13 cellular contexts compared by ENCODE assay signal in the genomic region with DNA sequence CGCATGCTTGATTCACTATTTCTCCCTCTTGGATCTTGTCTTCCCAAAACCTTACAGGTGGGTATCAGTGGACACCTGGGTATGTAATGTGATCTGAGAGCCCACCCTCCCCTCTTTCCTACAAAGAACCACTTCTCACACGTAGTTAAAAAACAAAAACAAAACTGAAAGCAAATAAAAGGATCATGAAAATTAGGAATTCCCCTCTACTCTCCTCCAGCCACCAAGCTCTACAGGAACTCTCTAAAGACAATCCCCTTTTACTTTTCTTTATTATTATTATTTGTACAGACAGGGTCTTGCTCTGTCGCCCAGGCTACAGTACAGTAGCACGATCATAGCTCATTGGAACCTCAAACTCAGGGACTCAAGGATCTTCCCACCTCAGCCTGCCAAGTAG. TPM values are rescaled to one million over a fixed set of nuclear protein-coding genes. Genes with fewer than 3 reads are reported as not detected.
DNase-seq lines count a peak whose midpoint lies in the region; ATAC-seq and TF ChIP-seq lines count a peak whose summit lies in the region.
"Had no signal": no experiment of that assay in that cellular context is flagged by ENCODE, and none has a peak within 500 bp of the region (broad histone marks: within the 10 kb centered on the region; RNA-seq: fewer than 3 reads in every experiment).

No MANE protein-coding gene starts in this region.

- H3K9me3 ChIP-seq in RWPE2 (ENCODE audit: severe bottlenecking) = no peaks in the 10 kb centered on the region
- no peaks in the 10 kb centered on the region for H3K9me3 ChIP-seq in smooth muscle cell (replicated peaks; ENCODE audit: low read depth)
- peaks cover 0 to 9% (median 0%) of the 10 kb centered on the region in 12 donors for H3K9me3 ChIP-seq in heart left ventricle
- no peaks in the 10 kb centered on the region for H3K9me3 ChIP-seq in gastrocnemius medialis
- H3K9me3 ChIP-seq: left lung had no signal

- no peaks in the 10 kb centered on the region for H3K79me2 ChIP-seq in smooth muscle cell (ENCODE audit: low read depth)

- H3K9me3 Mint-ChIP-seq in activated CD4-positive, alpha-beta T cell treated with anti-CD3 and anti-CD28 coated beads, Interleukin-2, amount 10 ng/mL, durations not matched to agents 24 days and 14 days = peaks cover 22% of the 10 kb centered on the region

- ATAC-seq in HG02759 (IDR thresholded peaks at IDR 0.05; ENCODE audit: unreplicated experiment) (peak; percentile 74), RWPE2 (ENCODE audit: low read depth) (no peak), heart left ventricle (no peak), gastrocnemius medialis (no peak)
- ATAC-seq: left lung had no signal

- H3K27ac ChIP-seq in RWPE2 (ENCODE audit: poor library complexity, severe bottlenecking) = peak overlapping the region; percentile 100
- peak overlapping the region; percentile 11 for H3K27ac ChIP-seq in smooth muscle cell (ENCODE audit: low read depth)
- peak overlapping the region in 1 of 12 donors; percentile 73 for H3K27ac ChIP-seq in heart left ventricle
- no peak overlapping the region for H3K27ac ChIP-seq in gastrocnemius medialis
- H3K27ac ChIP-seq: SK-N-MC had no signal

- H3K4me2 ChIP-seq in smooth muscle cell = no peak overlapping the region

- H3K27ac Mint-ChIP-seq in activated CD4-positive, alpha-beta T cell treated with anti-CD3 and anti-CD28 coated beads, Interleukin-2, amount 10 ng/mL, durations not matched to agents 24 days and 14 days = peak overlapping the region; percentile 91

- H4K20me1 ChIP-seq in smooth muscle cell (ENCODE audit: low read depth) = no peaks in the 10 kb centered on the region

- H3K4me1 Mint-ChIP-seq in activated CD4-positive, alpha-beta T cell treated with anti-CD3 and anti-CD28 coated beads, Interleukin-2, amount 10 ng/mL, durations not matched to agents 24 days and 14 days = peaks cover 38% of the 10 kb centered on the region

- H3K4me3 ChIP-seq in RWPE2 (ENCODE audit: severe bottlenecking) (no peak overlapping the region), smooth muscle cell (no peak overlapping the region), heart left ventricle (peak overlapping the region in 1 of 12 donors; percentile 37), gastrocnemius medialis (no peak overlapping the region)
- H3K4me3 ChIP-seq: left lung, SK-N-MC had no signal

- intact Hi-C loops in activated CD4-positive, alpha-beta T cell treated with anti-CD3 and anti-CD28 coated beads, Interleukin-2, amount 10 ng/mL, durations not matched to agents 24 days and 14 days (cut with micrococcal nuclease) = loop anchor here (2.0 kb wide), 2 partner anchors 14 to 16 kb away; no protein-coding TSS in a partner anchor
- intact Hi-C loops in heart left ventricle (cut with DNase I) (no loop called here), gastrocnemius medialis (cut with DNase I; ENCODE audit: low total_unique reads) (no loop called here)

- H3K36me3 Mint-ChIP-seq in activated CD4-positive, alpha-beta T cell treated with anti-CD3 and anti-CD28 coated beads, Interleukin-2, amount 10 ng/mL, durations not matched to agents 24 days and 14 days (ENCODE audit: low read depth) = peaks cover 7% of the 10 kb centered on the region

- peaks cover 7% of the 10 kb centered on the region for H3F3A ChIP-seq in smooth muscle cell (ENCODE audit: low read depth)

- H2AFZ ChIP-seq in smooth muscle cell (ENCODE audit: low read depth) = no peak overlapping the region

- H3K9ac ChIP-seq in smooth muscle cell (ENCODE audit: low read depth) = no peak overlapping the region

- no peaks in the 10 kb centered on the region for H3K27me3 Mint-ChIP-seq in activated CD4-positive, alpha-beta T cell treated with anti-CD3 and anti-CD28 coated beads, Interleukin-2, amount 10 ng/mL, durations not matched to agents 24 days and 14 days

- WGBS in smooth muscle cell (ENCODE audit: low lambda C conversion rate) = 98% methylated on average over 4 of the region's 4 CpGs
- 78 to 86% (median 84%) methylated on average over 4 of the region's 4 CpGs for WGBS in heart left ventricle, 4 donors

- peaks cover 33% of the 10 kb centered on the region for H3K4me1 ChIP-seq in RWPE2 (ENCODE audit: insufficient read depth, poor library complexity, severe bottlenecking)
- H3K4me1 ChIP-seq in smooth muscle cell (ENCODE audit: low read depth) = no peaks in the 10 kb centered on the region
- peaks cover 0 to 35% (median 0%) of the 10 kb centered on the region in 12 donors for H3K4me1 ChIP-seq in heart left ventricle
- H3K4me1 ChIP-seq in gastrocnemius medialis = no peaks in the 10 kb centered on the region

- peak overlapping the region; percentile 83 for H3K4me3 Mint-ChIP-seq in activated CD4-positive, alpha-beta T cell treated with anti-CD3 and anti-CD28 coated beads, Interleukin-2, amount 10 ng/mL, durations not matched to agents 24 days and 14 days

- in situ Hi-C loops in gastrocnemius medialis (cut with MboI; ENCODE audit: low sequenced_read_pairs in 4 of 4) = no loop called here

- TF ChIP-seq POLR2A in heart left ventricle (IDR thresholded peaks at IDR 0.05) (no peak), gastrocnemius medialis (IDR thresholded peaks at IDR 0.05) (no peak)

- peak; percentile 73 for DNase-seq in activated CD4-positive, alpha-beta T cell treated with anti-CD3 and anti-CD28 coated beads, Interleukin-2, amount 10 ng/mL, durations not matched to agents 24 days and 14 days
- DNase-seq in activated CD4-positive, alpha-beta T cell treated with anti-CD3 and anti-CD28 coated beads, Interleukin-2, amount 50 U/mL, for 1 hour = no peak
- DNase-seq in RWPE2 (ENCODE audit: low spot score) (no peak), smooth muscle cell (lab: John Stamatoyannopoulos, UW; ENCODE audit: unreplicated experiment) (no peak), NCI-H1092 treated with DMSO at 0.1 percent for 48 hours (lab: John Stamatoyannopoulos, UW) (no peak), heart left ventricle (no peak), gastrocnemius medialis (no peak)
- DNase-seq: activated effector memory CD4-positive, alpha-beta T cell treated with Interleukin-2 at 50 U/mL for 16 hours; left lung; NCI-H2171; small intestine had no signal

- H3K27me3 ChIP-seq in RWPE2 (ENCODE audit: insufficient read depth, poor library complexity, severe bottlenecking) (no peaks in the 10 kb centered on the region), smooth muscle cell (ENCODE audit: low read depth) (no peaks in the 10 kb centered on the region), heart left ventricle (no peaks in the 10 kb centered on the region), gastrocnemius medialis (no peaks in the 10 kb centered on the region)
- H3K27me3 ChIP-seq: left lung had no signal

- TF ChIP-seq CTCF in RWPE2 (IDR thresholded peaks at IDR 0.05; ENCODE audit: poor library complexity, severe bottlenecking) = no peak
- no peak for TF ChIP-seq CTCF in smooth muscle cell (IDR thresholded peaks at IDR 0.05; ENCODE audit: borderline replicate concordance, insufficient read depth, poor library complexity, severe bottlenecking)
- no peak for TF ChIP-seq CTCF in heart left ventricle (IDR thresholded peaks at IDR 0.05)
- TF ChIP-seq CTCF in gastrocnemius medialis (IDR thresholded peaks at IDR 0.05 in 4 of 5, conservative IDR thresholded peaks at IDR 0.05 in 1 of 5) = no peak

- H3K36me3 ChIP-seq in RWPE2 (ENCODE audit: low read depth) = no peaks in the 10 kb centered on the region
- no peaks in the 10 kb centered on the region for H3K36me3 ChIP-seq in smooth muscle cell (ENCODE audit: low read depth)
- no peaks in the 10 kb centered on the region for H3K36me3 ChIP-seq in heart left ventricle
- H3K36me3 ChIP-seq in gastrocnemius medialis = no peaks in the 10 kb centered on the region
- H3K36me3 ChIP-seq: left lung had no signal

RNA-seq across cellular contexts. Expression of a gene that starts 40.8 kb away (rescaled TPM):
- 16.4 and 21.1 TPM in 2 replicates for total RNA-seq in activated CD4-positive, alpha-beta T cell treated with anti-CD3 and anti-CD28 coated beads, Interleukin-2, amount 10 ng/mL, durations not matched to agents 24 days and 14 days
- 133 and 146 TPM in 2 replicates for total RNA-seq in smooth muscle cell
- polyA plus RNA-seq in smooth muscle cell = 58.8 and 69.1 TPM in 2 replicates
- 10 to 100 TPM; 10.8 to 47.3 (median 16.2) TPM for total RNA-seq in heart left ventricle
- 1 to 10 TPM; 7.8 to 9.2 TPM for polyA plus RNA-seq in heart left ventricle
- total RNA-seq in gastrocnemius medialis = 10 to 100 TPM in 2 of 4 donors, 1 to 10 TPM in 2; 7.0 to 10.8 (median 10.0) TPM

RNA-seq across cellular contexts. Expression of a gene that starts 53.6 kb away (rescaled TPM):
- total RNA-seq in activated CD4-positive, alpha-beta T cell treated with anti-CD3 and anti-CD28 coated beads, Interleukin-2, amount 10 ng/mL, durations not matched to agents 24 days and 14 days = 47.9 and 50.8 TPM in 2 replicates
- total RNA-seq in smooth muscle cell = 0.85 and 8.4 TPM in 2 replicates
- polyA plus RNA-seq in smooth muscle cell = 0.89 TPM in 1 of 2 replicates, not detected in the other
- 10 to 100 TPM in 3 of 9 donors, 1 to 10 TPM in 3, under 1 TPM in 3; 0.32 to 21.5 (median 3.1) TPM for total RNA-seq in heart left ventricle
- polyA plus RNA-seq in heart left ventricle = 1 to 10 TPM in 1 of 2 donors, under 1 TPM in 1; 0.53 to 1.1 TPM
- 1 to 10 TPM in 1 of 4 donors, under 1 TPM in 2, not detected in 1; 0.31 to 1.0 (median 0.73) TPM for total RNA-seq in gastrocnemius medialis

Comparison
In these comparisons a context has a peak if more than half of its experiments do, and no peak if none do; other contexts are left out.
1. H3K27ac ChIP-seq: peak in RWPE2 (single experiment) and smooth muscle cell (single experiment); none in gastrocnemius medialis (0 of 4).